ENCODE assay signal across 15 cellular contexts in the genomic region with DNA sequence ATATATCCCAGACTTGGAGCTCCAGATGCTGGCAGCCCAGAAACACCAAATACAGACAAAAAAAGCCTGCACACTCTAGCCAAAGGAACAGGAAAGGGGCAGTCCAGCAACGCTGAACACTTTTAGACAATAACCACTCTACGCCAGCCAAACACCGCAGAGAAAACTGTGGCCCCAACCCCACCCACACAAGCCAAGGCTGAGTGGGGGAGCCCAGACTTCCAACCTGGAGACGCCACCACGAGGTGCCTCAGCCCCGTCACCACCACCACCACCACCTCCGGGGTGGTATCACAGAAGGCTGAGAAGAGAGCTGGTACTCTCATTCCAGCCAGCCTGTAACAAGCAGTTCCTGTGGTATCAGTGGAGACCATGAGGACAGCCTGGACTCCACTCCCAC. TPM values are rescaled to one million over a fixed set of nuclear protein-coding genes. Genes with fewer than 3 reads are reported as not detected.
A peak's percentile ranks its signal among the peaks of the same experiment; 100 is the strongest.
DNase-seq lines count a peak whose midpoint lies in the region; ATAC-seq and TF ChIP-seq lines count a peak whose summit lies in the region.
"Had no signal": no experiment of that assay in that cellular context is flagged by ENCODE, and none has a peak within 500 bp of the region (broad histone marks: within the 10 kb centered on the region; RNA-seq: fewer than 3 reads in every experiment).

No MANE protein-coding gene starts in this region.

- peak; percentile 20 for ATAC-seq in activated naive CD8-positive, alpha-beta T cell treated with anti-CD3 and anti-CD28 coated beads, Interleukin-2, amount 50 U/mL, for 24 hours
- peak; percentile 38 for ATAC-seq in stimulated activated memory B cell treated with anti-CD40 and anti-IgM and Interleukin-4, amounts not matched to agents 10 μg/mL and 1 μg/mL and 100 μg/mL, for 72 hours
- ATAC-seq in HG03354 (IDR thresholded peaks at IDR 0.05; ENCODE audit: poor library complexity, severe bottlenecking, unreplicated experiment): no peak

- H3K4ac ChIP-seq in mesendoderm (ENCODE audit: low read depth, low read length): no peak overlapping the region

- H2BK15ac ChIP-seq in mesendoderm (replicated peaks; ENCODE audit: low read depth): no peak overlapping the region

- H3K18ac ChIP-seq in mesendoderm (ENCODE audit: low read length): peak overlapping the region; percentile 86

- H2AK5ac ChIP-seq in mesendoderm (ENCODE audit: low read length): no peak overlapping the region

- no peak overlapping the region for H4K8ac ChIP-seq in mesendoderm (ENCODE audit: low read depth, low read length)

- H4K5ac ChIP-seq in mesendoderm (ENCODE audit: low read length): no peak overlapping the region

- H3K36me3 Mint-ChIP-seq in activated naive CD8-positive, alpha-beta T cell treated with anti-CD3 and anti-CD28 coated beads, Interleukin-2, amount 50 U/mL, for 24 hours (ENCODE audit: low read depth): no peaks in the 10 kb centered on the region
- H3K36me3 Mint-ChIP-seq in activated naive CD8-positive, alpha-beta T cell treated with anti-CD3 and anti-CD28 coated beads for 36 hours: no peaks in the 10 kb centered on the region
- H3K36me3 Mint-ChIP-seq in stimulated activated memory B cell treated with anti-CD40 and anti-IgM and Interleukin-4, amounts not matched to agents 10 μg/mL and 1 μg/mL and 100 μg/mL, for 72 hours: no peaks in the 10 kb centered on the region

- no CpG with 5 or more reads among the region's 7 CpGs for WGBS in mesendoderm (ENCODE audit: extremely low coverage, insufficient coverage, low lambda C conversion rate)

- H3K36me3 ChIP-seq in HUES6 (ENCODE audit: control insufficient read depth, insufficient read depth, low read length) (no peaks in the 10 kb centered on the region), mesendoderm (ENCODE audit: control insufficient read depth, insufficient read depth, low read length) (no peaks in the 10 kb centered on the region), left ventricle myocardium inferior (no peaks in the 10 kb centered on the region)
- H3K36me3 ChIP-seq: HAP-1 had no signal

- H3K4me3 ChIP-seq in HUES6 (ENCODE audit: low read depth, low read length) (no peak overlapping the region), mesendoderm (ENCODE audit: low read length) (no peak overlapping the region), left ventricle myocardium inferior (no peak overlapping the region)
- H3K4me3 ChIP-seq: HAP-1 had no signal

- H3K9me3 Mint-ChIP-seq in activated naive CD8-positive, alpha-beta T cell treated with anti-CD3 and anti-CD28 coated beads, Interleukin-2, amount 50 U/mL, for 24 hours: no peaks in the 10 kb centered on the region
- H3K9me3 Mint-ChIP-seq in activated naive CD8-positive, alpha-beta T cell treated with anti-CD3 and anti-CD28 coated beads for 36 hours: no peaks in the 10 kb centered on the region
- no peaks in the 10 kb centered on the region for H3K9me3 Mint-ChIP-seq in stimulated activated memory B cell treated with anti-CD40 and anti-IgM and Interleukin-4, amounts not matched to agents 10 μg/mL and 1 μg/mL and 100 μg/mL, for 72 hours
- H3K9me3 Mint-ChIP-seq: CD4-positive, alpha-beta T cell had no signal

- TF ChIP-seq CTCF in left ventricle myocardium inferior (IDR thresholded peaks at IDR 0.05; ENCODE audit: borderline replicate concordance): no peak

- peaks cover 9% of the 10 kb centered on the region for H3K27me3 Mint-ChIP-seq in activated naive CD8-positive, alpha-beta T cell treated with anti-CD3 and anti-CD28 coated beads, Interleukin-2, amount 50 U/mL, for 24 hours
- H3K27me3 Mint-ChIP-seq in activated naive CD8-positive, alpha-beta T cell treated with anti-CD3 and anti-CD28 coated beads for 36 hours: peaks cover 16% of the 10 kb centered on the region
- H3K27me3 Mint-ChIP-seq in stimulated activated memory B cell treated with anti-CD40 and anti-IgM and Interleukin-4, amounts not matched to agents 10 μg/mL and 1 μg/mL and 100 μg/mL, for 72 hours: no peaks in the 10 kb centered on the region

- H3K27me3 ChIP-seq in HUES6 (ENCODE audit: control insufficient read depth, insufficient read depth, low read length) (no peaks in the 10 kb centered on the region), mesendoderm (ENCODE audit: insufficient read depth, low read length, poor library complexity) (no peaks in the 10 kb centered on the region), left ventricle myocardium inferior (ENCODE audit: low read depth) (no peaks in the 10 kb centered on the region)

- H3K4me1 ChIP-seq in HUES6 (ENCODE audit: control insufficient read depth, insufficient read depth, low read length) (peaks cover 34% of the 10 kb centered on the region), mesendoderm (ENCODE audit: control insufficient read depth, low read depth, low read length) (peaks cover 7% of the 10 kb centered on the region), left ventricle myocardium inferior (no peaks in the 10 kb centered on the region)

- H3K4me2 ChIP-seq in mesendoderm (ENCODE audit: low read length): no peak overlapping the region

- peak overlapping the region; percentile 35 for H3K56ac ChIP-seq in mesendoderm (ENCODE audit: low read length)

- H3K4me3 Mint-ChIP-seq in activated naive CD8-positive, alpha-beta T cell treated with anti-CD3 and anti-CD28 coated beads, Interleukin-2, amount 50 U/mL, for 24 hours: no peak overlapping the region
- H3K4me3 Mint-ChIP-seq in activated naive CD8-positive, alpha-beta T cell treated with anti-CD3 and anti-CD28 coated beads for 36 hours: no peak overlapping the region
- H3K4me3 Mint-ChIP-seq in stimulated activated memory B cell treated with anti-CD40 and anti-IgM and Interleukin-4, amounts not matched to agents 10 μg/mL and 1 μg/mL and 100 μg/mL, for 72 hours: no peak overlapping the region
- H3K4me3 Mint-ChIP-seq: CD4-positive, alpha-beta T cell had no signal

- peak overlapping the region; percentile 8 for H3K9ac ChIP-seq in HUES6 (ENCODE audit: low read length)
- H3K9ac ChIP-seq in mesendoderm (ENCODE audit: low read length): no peak overlapping the region

- no peaks in the 10 kb centered on the region for H3K79me1 ChIP-seq in mesendoderm (ENCODE audit: low read length)

- H3K27ac Mint-ChIP-seq in activated naive CD8-positive, alpha-beta T cell treated with anti-CD3 and anti-CD28 coated beads, Interleukin-2, amount 50 U/mL, for 24 hours: no peak overlapping the region
- H3K27ac Mint-ChIP-seq in activated naive CD8-positive, alpha-beta T cell treated with anti-CD3 and anti-CD28 coated beads for 36 hours: no peak overlapping the region
- H3K27ac Mint-ChIP-seq in stimulated activated memory B cell treated with anti-CD40 and anti-IgM and Interleukin-4, amounts not matched to agents 10 μg/mL and 1 μg/mL and 100 μg/mL, for 72 hours: no peak overlapping the region
- H3K27ac Mint-ChIP-seq: CD4-positive, alpha-beta T cell had no signal

- H3K23ac ChIP-seq in mesendoderm (ENCODE audit: low read length): no peak overlapping the region

- H3K79me2 ChIP-seq in mesendoderm (ENCODE audit: control insufficient read depth, insufficient read depth, low read length): no peaks in the 10 kb centered on the region

- no peaks in the 10 kb centered on the region for H3K9me3 ChIP-seq in HUES6 (ENCODE audit: control insufficient read depth, insufficient read depth, low read depth, low read length)
- no peaks in the 10 kb centered on the region for H3K9me3 ChIP-seq in left ventricle myocardium inferior (replicated peaks)
- H3K9me3 ChIP-seq: HAP-1 had no signal

- no peak overlapping the region for H2BK120ac ChIP-seq in mesendoderm (ENCODE audit: low read depth, low read length)

- peak overlapping the region; percentile 4 for H2BK5ac ChIP-seq in mesendoderm (ENCODE audit: low read length)

- intact Hi-C loops in left ventricle myocardium inferior (cut with micrococcal nuclease): no loop called here

- H3K27ac ChIP-seq in HUES6 (ENCODE audit: low read depth, low read length) (no peak overlapping the region), mesendoderm (ENCODE audit: low read depth, low read length) (no peak overlapping the region), left ventricle myocardium inferior (replicated peaks) (no peak overlapping the region)
- H3K27ac ChIP-seq: HL-60 had no signal

- DNase-seq in activated naive CD8-positive, alpha-beta T cell treated with anti-CD3 and anti-CD28 coated beads, Interleukin-2, amount 50 U/mL, for 24 hours: no peak
- no peak for DNase-seq in activated naive CD8-positive, alpha-beta T cell treated with anti-CD3 and anti-CD28 coated beads for 36 hours
- DNase-seq in mesendoderm (no peak), MV-4-11 (lab: John Stamatoyannopoulos, UW) (no peak), left ventricle myocardium inferior (no peak)
- DNase-seq: 8988T; AML-193; CD4-positive, alpha-beta T cell; DMS79; GOT3 had no signal

- H3K4me1 Mint-ChIP-seq in activated naive CD8-positive, alpha-beta T cell treated with anti-CD3 and anti-CD28 coated beads, Interleukin-2, amount 50 U/mL, for 24 hours: peaks cover 2% of the 10 kb centered on the region
- no peaks in the 10 kb centered on the region for H3K4me1 Mint-ChIP-seq in activated naive CD8-positive, alpha-beta T cell treated with anti-CD3 and anti-CD28 coated beads for 36 hours
- H3K4me1 Mint-ChIP-seq in stimulated activated memory B cell treated with anti-CD40 and anti-IgM and Interleukin-4, amounts not matched to agents 10 μg/mL and 1 μg/mL and 100 μg/mL, for 72 hours: no peaks in the 10 kb centered on the region

RNA-seq across cellular contexts. Expression of a gene that starts 22.8 kb away (rescaled TPM):
- not detected for total RNA-seq in activated naive CD8-positive, alpha-beta T cell treated with anti-CD3 and anti-CD28 coated beads for 36 hours
- polyA plus RNA-seq in mesendoderm (2013, experiment 1 of 2): 0.29 TPM
- 0.25 TPM for polyA plus RNA-seq in mesendoderm (2013, experiment 2 of 2)
- not detected for total RNA-seq in left ventricle myocardium inferior
- total RNA-seq: CD4-positive, alpha-beta T cell had no signal

RNA-seq across cellular contexts. Expression of a gene that starts 56.2 kb away (rescaled TPM):
- not detected for total RNA-seq in activated naive CD8-positive, alpha-beta T cell treated with anti-CD3 and anti-CD28 coated beads for 36 hours
- not detected for polyA plus RNA-seq in mesendoderm (2013, experiment 1 of 2)
- polyA plus RNA-seq in mesendoderm (2013, experiment 2 of 2): not detected
- not detected for total RNA-seq in left ventricle myocardium inferior
- total RNA-seq: CD4-positive, alpha-beta T cell had no signal
